1 cellular context compared by ENCODE assay signal in the genomic region with DNA sequence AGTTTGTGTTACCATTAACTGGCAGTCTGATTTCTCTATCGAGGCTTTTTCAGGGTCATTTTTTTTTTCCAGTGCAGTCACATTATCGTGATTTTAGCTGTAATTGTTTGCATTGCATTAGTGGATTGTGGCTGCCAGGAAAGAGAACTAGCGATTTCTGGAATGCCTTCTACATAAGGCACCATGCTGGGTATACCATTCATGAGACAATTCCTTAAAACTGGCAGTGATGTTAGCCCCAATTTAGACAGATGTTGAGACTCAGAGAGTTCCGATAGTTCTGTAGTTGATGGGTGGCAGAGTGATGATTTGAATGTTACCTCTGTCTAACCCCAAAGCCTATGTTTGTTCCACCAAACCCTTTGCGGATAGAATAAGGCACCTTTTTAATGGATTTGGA.
TF ChIP-seq lines count a peak whose summit lies in the region.

No MANE protein-coding gene starts in this region.

TF ChIP-seq in GM23338, 12 proteins besides CTCF, POLR2A, EP300 and RAD21 (continued from another document):
- TF ChIP-seq, protein P1, sequence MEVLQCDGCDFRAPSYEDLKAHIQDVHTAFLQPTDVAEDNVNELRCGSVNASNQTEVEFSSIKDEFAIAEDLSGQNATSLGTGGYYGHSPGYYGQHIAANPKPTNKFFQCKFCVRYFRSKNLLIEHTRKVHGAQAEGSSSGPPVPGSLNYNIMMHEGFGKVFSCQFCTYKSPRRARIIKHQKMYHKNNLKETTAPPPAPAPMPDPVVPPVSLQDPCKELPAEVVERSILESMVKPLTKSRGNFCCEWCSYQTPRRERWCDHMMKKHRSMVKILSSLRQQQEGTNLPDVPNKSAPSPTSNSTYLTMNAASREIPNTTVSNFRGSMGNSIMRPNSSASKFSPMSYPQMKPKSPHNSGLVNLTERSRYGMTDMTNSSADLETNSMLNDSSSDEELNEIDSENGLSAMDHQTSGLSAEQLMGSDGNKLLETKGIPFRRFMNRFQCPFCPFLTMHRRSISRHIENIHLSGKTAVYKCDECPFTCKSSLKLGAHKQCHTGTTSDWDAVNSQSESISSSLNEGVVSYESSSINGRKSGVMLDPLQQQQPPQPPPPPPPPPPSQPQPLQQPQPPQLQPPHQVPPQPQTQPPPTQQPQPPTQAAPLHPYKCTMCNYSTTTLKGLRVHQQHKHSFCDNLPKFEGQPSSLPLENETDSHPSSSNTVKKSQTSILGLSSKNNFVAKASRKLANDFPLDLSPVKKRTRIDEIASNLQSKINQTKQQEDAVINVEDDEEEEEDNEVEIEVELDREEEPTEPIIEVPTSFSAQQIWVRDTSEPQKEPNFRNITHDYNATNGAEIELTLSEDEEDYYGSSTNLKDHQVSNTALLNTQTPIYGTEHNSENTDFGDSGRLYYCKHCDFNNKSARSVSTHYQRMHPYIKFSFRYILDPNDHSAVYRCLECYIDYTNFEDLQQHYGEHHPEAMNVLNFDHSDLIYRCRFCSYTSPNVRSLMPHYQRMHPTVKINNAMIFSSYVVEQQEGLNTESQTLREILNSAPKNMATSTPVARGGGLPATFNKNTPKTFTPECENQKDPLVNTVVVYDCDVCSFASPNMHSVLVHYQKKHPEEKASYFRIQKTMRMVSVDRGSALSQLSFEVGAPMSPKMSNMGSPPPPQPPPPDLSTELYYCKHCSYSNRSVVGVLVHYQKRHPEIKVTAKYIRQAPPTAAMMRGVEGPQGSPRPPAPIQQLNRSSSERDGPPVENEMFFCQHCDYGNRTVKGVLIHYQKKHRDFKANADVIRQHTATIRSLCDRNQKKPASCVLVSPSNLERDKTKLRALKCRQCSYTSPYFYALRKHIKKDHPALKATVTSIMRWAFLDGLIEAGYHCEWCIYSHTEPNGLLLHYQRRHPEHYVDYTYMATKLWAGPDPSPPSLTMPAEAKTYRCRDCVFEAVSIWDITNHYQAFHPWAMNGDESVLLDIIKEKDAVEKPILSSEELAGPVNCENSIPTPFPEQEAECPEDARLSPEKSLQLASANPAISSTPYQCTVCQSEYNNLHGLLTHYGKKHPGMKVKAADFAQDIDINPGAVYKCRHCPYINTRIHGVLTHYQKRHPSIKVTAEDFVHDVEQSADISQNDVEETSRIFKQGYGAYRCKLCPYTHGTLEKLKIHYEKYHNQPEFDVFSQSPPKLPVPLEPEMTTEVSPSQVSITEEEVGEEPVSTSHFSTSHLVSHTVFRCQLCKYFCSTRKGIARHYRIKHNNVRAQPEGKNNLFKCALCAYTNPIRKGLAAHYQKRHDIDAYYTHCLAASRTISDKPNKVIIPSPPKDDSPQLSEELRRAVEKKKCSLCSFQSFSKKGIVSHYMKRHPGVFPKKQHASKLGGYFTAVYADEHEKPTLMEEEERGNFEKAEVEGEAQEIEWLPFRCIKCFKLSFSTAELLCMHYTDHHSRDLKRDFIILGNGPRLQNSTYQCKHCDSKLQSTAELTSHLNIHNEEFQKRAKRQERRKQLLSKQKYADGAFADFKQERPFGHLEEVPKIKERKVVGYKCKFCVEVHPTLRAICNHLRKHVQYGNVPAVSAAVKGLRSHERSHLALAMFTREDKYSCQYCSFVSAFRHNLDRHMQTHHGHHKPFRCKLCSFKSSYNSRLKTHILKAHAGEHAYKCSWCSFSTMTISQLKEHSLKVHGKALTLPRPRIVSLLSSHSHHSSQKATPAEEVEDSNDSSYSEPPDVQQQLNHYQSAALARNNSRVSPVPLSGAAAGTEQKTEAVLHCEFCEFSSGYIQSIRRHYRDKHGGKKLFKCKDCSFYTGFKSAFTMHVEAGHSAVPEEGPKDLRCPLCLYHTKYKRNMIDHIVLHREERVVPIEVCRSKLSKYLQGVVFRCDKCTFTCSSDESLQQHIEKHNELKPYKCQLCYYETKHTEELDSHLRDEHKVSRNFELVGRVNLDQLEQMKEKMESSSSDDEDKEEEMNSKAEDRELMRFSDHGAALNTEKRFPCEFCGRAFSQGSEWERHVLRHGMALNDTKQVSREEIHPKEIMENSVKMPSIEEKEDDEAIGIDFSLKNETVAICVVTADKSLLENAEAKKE (CRISPR knock-in tag; IDR thresholded peaks at IDR 0.05): no peak
- TF ChIP-seq, protein P2, sequence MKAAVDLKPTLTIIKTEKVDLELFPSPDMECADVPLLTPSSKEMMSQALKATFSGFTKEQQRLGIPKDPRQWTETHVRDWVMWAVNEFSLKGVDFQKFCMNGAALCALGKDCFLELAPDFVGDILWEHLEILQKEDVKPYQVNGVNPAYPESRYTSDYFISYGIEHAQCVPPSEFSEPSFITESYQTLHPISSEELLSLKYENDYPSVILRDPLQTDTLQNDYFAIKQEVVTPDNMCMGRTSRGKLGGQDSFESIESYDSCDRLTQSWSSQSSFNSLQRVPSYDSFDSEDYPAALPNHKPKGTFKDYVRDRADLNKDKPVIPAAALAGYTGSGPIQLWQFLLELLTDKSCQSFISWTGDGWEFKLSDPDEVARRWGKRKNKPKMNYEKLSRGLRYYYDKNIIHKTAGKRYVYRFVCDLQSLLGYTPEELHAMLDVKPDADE (IDR thresholded peaks at IDR 0.05): no peak
- TF ChIP-seq POLR2AphosphoS5 (IDR thresholded peaks at IDR 0.05; ENCODE audit: low read depth) (no peak), ZNF331 (CRISPR knock-in tag; IDR thresholded peaks at IDR 0.05; ENCODE audit: low read depth) (no peak), EZH2 (IDR thresholded peaks at IDR 0.05; ENCODE audit: low read depth, unreplicated experiment) (no peak), STAT1 (IDR thresholded peaks at IDR 0.05; ENCODE audit: unreplicated experiment) (no peak), NANOG (IDR thresholded peaks at IDR 0.05; ENCODE audit: borderline replicate concordance) (no peak)
